ENCODE assay signal across 8 cellular contexts in the genomic region with DNA sequence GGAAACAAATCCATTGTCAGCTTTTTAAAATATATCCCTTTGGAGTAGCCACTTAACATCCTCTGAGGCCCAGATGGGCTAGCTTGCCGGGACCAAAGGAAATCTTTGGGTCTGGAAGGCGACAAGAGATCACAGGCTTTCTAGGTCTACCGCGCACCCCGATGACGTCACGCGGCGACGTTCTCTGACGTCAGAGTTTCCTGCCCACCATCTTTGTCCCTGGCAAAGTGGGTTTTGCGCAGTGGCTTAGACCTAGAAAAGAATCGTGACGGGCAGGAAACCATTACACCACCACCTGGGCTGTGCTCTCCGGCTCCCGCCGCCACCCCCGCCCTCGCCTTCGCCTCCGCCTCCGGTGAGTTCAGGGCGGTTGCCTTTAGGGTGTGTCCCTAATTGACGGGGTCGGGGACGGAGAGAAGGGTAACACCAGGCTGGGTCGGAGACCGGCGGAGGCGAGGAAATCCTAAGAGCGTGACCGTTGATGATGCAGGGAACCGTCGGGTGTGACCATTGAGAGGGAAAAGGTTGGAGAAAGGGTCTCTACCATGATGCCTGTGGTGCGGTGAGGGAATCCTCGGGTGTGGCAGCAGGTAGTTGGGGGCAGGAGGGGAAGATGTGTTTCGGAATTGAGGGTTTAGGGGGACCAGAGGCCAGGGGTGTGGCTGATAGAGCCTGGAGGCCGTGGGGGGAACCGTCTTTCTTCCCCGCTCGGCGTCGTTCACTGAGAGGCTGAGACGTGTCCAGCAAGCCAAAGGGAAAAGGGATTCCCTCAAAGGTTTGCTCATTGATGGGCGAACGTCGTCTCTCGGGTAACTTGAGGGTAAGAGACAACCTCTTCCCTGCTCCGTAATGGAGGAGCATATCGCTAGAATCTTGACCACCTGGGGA.
DNase-seq lines count a peak whose midpoint lies in the region; ATAC-seq lines count a peak whose summit lies in the region.

Gene AP2B1 (plus strand): TSS at position 249 of the 888 bp plus-strand sequence. CDS start 6,709 bp downstream, outside the sequence.

- DNase-seq in AG08395 (ENCODE audit: low spot score) (peak; percentile 94), NCI-H345 treated with DMSO at 0.1 percent for 48 hours (lab: John Stamatoyannopoulos, UW; ENCODE audit: unreplicated experiment) (peak; percentile 87), iris pigment epithelial cell (ENCODE audit: low read depth) (peak; percentile 95)
- peak; percentile 88 to 93 (median 90) for DNase-seq in activated CD4-positive, CD25-positive, alpha-beta regulatory T cell (lab: John Stamatoyannopoulos, UW)
- DNase-seq in central memory CD4-positive, alpha-beta T cell = peak; percentile 98
- peak; percentile 95 to 96 for DNase-seq in stimulated activated CD4-positive, alpha-beta T cell treated with anti-CD3 and anti-CD28 coated beads, Interleukin-12 subunit alpha, Interleukin-12 subunit beta, amount 100 ng/mL, for 24 hours (ENCODE audit: low read depth in 2 of 2)

- ATAC-seq in GM18909 (IDR thresholded peaks at IDR 0.05; ENCODE audit: poor library complexity, unreplicated experiment) (peak; percentile 81), HG03196 (IDR thresholded peaks at IDR 0.05; ENCODE audit: unreplicated experiment) (peak; percentile 81)

Comparison
In these comparisons a context has a peak if more than half of its experiments do, and no peak if none do; other contexts are left out.
1. Peak in every context shown above with its lines: DNase-seq and ATAC-seq.